1 cellular context compared by ENCODE assay signal in genomic region chr4:133943081-133943480, GRCh38.
TF ChIP-seq lines count a peak whose summit lies in the region.

No MANE protein-coding gene starts in this region.

TF ChIP-seq in H1, 55 proteins besides CTCF, POLR2A, EP300 and RAD21:
- no peak for TF ChIP-seq CHD1 (IDR thresholded peaks at IDR 0.05; ENCODE audit: low read depth, low read length)
- TF ChIP-seq SRF (IDR thresholded peaks at IDR 0.05; ENCODE audit: low read depth, low read length) = no peak
- TF ChIP-seq EGR1 (IDR thresholded peaks at IDR 0.05; ENCODE audit: borderline replicate concordance, low read depth, low read length) = no peak
- no peak for TF ChIP-seq TAF1 (IDR thresholded peaks at IDR 0.05; ENCODE audit: low read depth, low read length)
- no peak for TF ChIP-seq CTBP2 (IDR thresholded peaks at IDR 0.05; ENCODE audit: borderline replicate concordance, insufficient read depth, insufficient read length, low read length)
- no peak for TF ChIP-seq SP4 (IDR thresholded peaks at IDR 0.05; ENCODE audit: low read length)
- no peak for TF ChIP-seq RFX5 (IDR thresholded peaks at IDR 0.05; ENCODE audit: borderline replicate concordance, low read depth, low read length)
- TF ChIP-seq HDAC2 (IDR thresholded peaks at IDR 0.05; ENCODE audit: borderline replicate concordance in 1 of 2, low read depth in 2 of 2, low read length in 2 of 2) = no peak
- TF ChIP-seq SP1 (IDR thresholded peaks at IDR 0.05; ENCODE audit: low read depth, low read length) = peak; percentile 43; the same call in 1 of the 2 replicates
- TF ChIP-seq, protein P1, sequence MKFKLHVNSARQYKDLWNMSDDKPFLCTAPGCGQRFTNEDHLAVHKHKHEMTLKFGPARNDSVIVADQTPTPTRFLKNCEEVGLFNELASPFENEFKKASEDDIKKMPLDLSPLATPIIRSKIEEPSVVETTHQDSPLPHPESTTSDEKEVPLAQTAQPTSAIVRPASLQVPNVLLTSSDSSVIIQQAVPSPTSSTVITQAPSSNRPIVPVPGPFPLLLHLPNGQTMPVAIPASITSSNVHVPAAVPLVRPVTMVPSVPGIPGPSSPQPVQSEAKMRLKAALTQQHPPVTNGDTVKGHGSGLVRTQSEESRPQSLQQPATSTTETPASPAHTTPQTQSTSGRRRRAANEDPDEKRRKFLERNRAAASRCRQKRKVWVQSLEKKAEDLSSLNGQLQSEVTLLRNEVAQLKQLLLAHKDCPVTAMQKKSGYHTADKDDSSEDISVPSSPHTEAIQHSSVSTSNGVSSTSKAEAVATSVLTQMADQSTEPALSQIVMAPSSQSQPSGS (IDR thresholded peaks at IDR 0.05; ENCODE audit: low read length) = no peak
- no peak for TF ChIP-seq CREB1 (IDR thresholded peaks at IDR 0.05)
- 0 out of 2 replicates have a peak, but pooled peaks have one; percentile 9 for TF ChIP-seq TEAD4 (IDR thresholded peaks at IDR 0.05; ENCODE audit: low read depth, low read length)
